Comparison of ENCODE assay signal across 18 cellular contexts in genomic region chr1:241411776-241412338, GRCh38. TPM values are rescaled to one million over a fixed set of nuclear protein-coding genes. Genes with fewer than 3 reads are reported as not detected.
"Had no signal": no experiment of that assay in that cellular context is flagged by ENCODE, and none has a peak within 500 bp of the region (broad histone marks: within the 10 kb centered on the region; RNA-seq: fewer than 3 reads in every experiment).

No MANE protein-coding gene starts in this region.

- H3K27ac ChIP-seq: esophagus muscularis mucosa, hepatocyte, psoas muscle, right lobe of liver had no signal

- H3K36me3 ChIP-seq: esophagus muscularis mucosa, right lobe of liver had no signal

- H3K4me3 ChIP-seq: esophagus muscularis mucosa, hepatocyte, psoas muscle, right lobe of liver had no signal

- H3K9me3 Mint-ChIP-seq: activated T-cell treated with anti-CD3 and anti-CD28 coated beads, Interleukin-2, amount 50 U/mL, for 24 hours; nephron; stimulated activated memory B cell treated with anti-CD40 and anti-IgM and Interleukin-4, amounts not matched to agents 10 μg/mL and 1 μg/mL and 100 μg/mL, for 72 hours had no signal

- H3K36me3 Mint-ChIP-seq: activated CD8-positive, alpha-beta memory T cell treated with anti-CD3 and anti-CD28 coated beads, Interleukin-2, amount 10 ng/mL, durations not matched to agents 7 days and 5 days; activated naive CD4-positive, alpha-beta T cell treated with anti-CD3 and anti-CD28 coated beads, Interleukin-2, amount 50 U/mL, for 72 hours; stimulated activated memory B cell treated with anti-CD40 and anti-IgM and Interleukin-4, amounts not matched to agents 10 μg/mL and 1 μg/mL and 100 μg/mL, for 72 hours had no signal

- H3K4me1 Mint-ChIP-seq: activated CD8-positive, alpha-beta memory T cell treated with anti-CD3 and anti-CD28 coated beads, Interleukin-2, amount 10 ng/mL, durations not matched to agents 7 days and 5 days; nephron; stimulated activated memory B cell treated with anti-CD40 and anti-IgM and Interleukin-4, amounts not matched to agents 10 μg/mL and 1 μg/mL and 100 μg/mL, for 72 hours had no signal

- H3K9me3 ChIP-seq: esophagus muscularis mucosa, psoas muscle, right lobe of liver had no signal

- H3K4me3 Mint-ChIP-seq: activated CD8-positive, alpha-beta memory T cell treated with anti-CD3 and anti-CD28 coated beads, Interleukin-2, amount 10 ng/mL, durations not matched to agents 7 days and 5 days; activated T-cell treated with anti-CD3 and anti-CD28 coated beads, Interleukin-2, amount 50 U/mL, for 24 hours; nephron; stimulated activated memory B cell treated with anti-CD40 and anti-IgM and Interleukin-4, amounts not matched to agents 10 μg/mL and 1 μg/mL and 100 μg/mL, for 72 hours had no signal

- FAIRE-seq: endometrium, TTC549 had no signal

- DNase-seq: activated CD4-positive, alpha-beta T cell treated with anti-CD3 and anti-CD28 coated beads, Interleukin-2, amount 50 U/mL, for 4 hours; activated CD8-positive, alpha-beta memory T cell treated with anti-CD3 and anti-CD28 coated beads, Interleukin-2, amount 10 ng/mL, durations not matched to agents 7 days and 5 days; activated effector memory CD4-positive, alpha-beta T cell treated with anti-CD3 and anti-CD28 coated beads, Interleukin-2, amount 50 U/mL, for 16 hours; activated T-cell treated with anti-CD3 and anti-CD28 coated beads, Interleukin-2, amount 50 U/mL, for 24 hours; mesendoderm; psoas muscle; right lobe of liver; stimulated activated CD4-positive, alpha-beta T cell treated with anti-CD3 and anti-CD28 coated beads, Interleukin-1b, Interleukin-23, amount 100 ng/mL, for 48 hours; trophoblast cell had no signal

- ATAC-seq: activated CD4-positive, CD25-positive, alpha-beta regulatory T cell treated with anti-CD3 and anti-CD28 coated beads, Interleukin-2, amount 50 U/mL, for 24 hours; activated CD8-positive, alpha-beta memory T cell treated with anti-CD3 and anti-CD28 coated beads, Interleukin-2, amount 10 ng/mL, durations not matched to agents 7 days and 5 days; activated naive CD4-positive, alpha-beta T cell treated with anti-CD3 and anti-CD28 coated beads, Interleukin-2, amount 50 U/mL, for 72 hours; psoas muscle; right lobe of liver; stimulated activated memory B cell treated with anti-CD40 and anti-IgM and Interleukin-4, amounts not matched to agents 10 μg/mL and 1 μg/mL and 100 μg/mL, for 72 hours had no signal

- H3K4me1 ChIP-seq: esophagus muscularis mucosa, psoas muscle, right lobe of liver had no signal

- H3K27me3 Mint-ChIP-seq: activated CD8-positive, alpha-beta memory T cell treated with anti-CD3 and anti-CD28 coated beads, Interleukin-2, amount 10 ng/mL, durations not matched to agents 7 days and 5 days; stimulated activated memory B cell treated with anti-CD40 and anti-IgM and Interleukin-4, amounts not matched to agents 10 μg/mL and 1 μg/mL and 100 μg/mL, for 72 hours had no signal

- H3K27ac Mint-ChIP-seq: activated CD8-positive, alpha-beta memory T cell treated with anti-CD3 and anti-CD28 coated beads, Interleukin-2, amount 10 ng/mL, durations not matched to agents 7 days and 5 days; activated naive CD4-positive, alpha-beta T cell treated with anti-CD3 and anti-CD28 coated beads, Interleukin-2, amount 50 U/mL, for 72 hours; activated T-cell treated with anti-CD3 and anti-CD28 coated beads, Interleukin-2, amount 50 U/mL, for 24 hours; nephron; stimulated activated memory B cell treated with anti-CD40 and anti-IgM and Interleukin-4, amounts not matched to agents 10 μg/mL and 1 μg/mL and 100 μg/mL, for 72 hours had no signal

RNA-seq across cellular contexts. Expression of gene RGS7, which starts 54.9 kb away (rescaled TPM):
- total RNA-seq: activated CD8-positive, alpha-beta memory T cell treated with anti-CD3 and anti-CD28 coated beads, Interleukin-2, amount 10 ng/mL, durations not matched to agents 7 days and 5 days; activated naive CD4-positive, alpha-beta T cell treated with anti-CD3 and anti-CD28 coated beads, Interleukin-2, amount 50 U/mL, for 72 hours; psoas muscle; right lobe of liver; subcutaneous adipose tissue had no signal
